In genomic region chr10:132908621-132909295, GRCh38 we compare ENCODE assay signal across 28 cellular contexts. TPM values are rescaled to one million over a fixed set of nuclear protein-coding genes. Genes with fewer than 3 reads are reported as not detected.
"Had no signal": no experiment of that assay in that cellular context is flagged by ENCODE, and none has a peak within 500 bp of the region (broad histone marks: within the 10 kb centered on the region; RNA-seq: fewer than 3 reads in every experiment).

No MANE protein-coding gene starts in this region.

- DNase-seq: activated CD4-positive, alpha-beta T cell treated with anti-CD3 and anti-CD28 coated beads for 36 hours; activated CD4-positive, CD25-positive, alpha-beta regulatory T cell; activated CD8-positive, alpha-beta T cell treated with anti-CD3 and anti-CD28 coated beads, Interleukin-2, amount 10 ng/mL, durations not matched to agents 7 days and 5 days; activated naive CD4-positive, alpha-beta T cell treated with anti-CD3 and anti-CD28 coated beads for 36 hours; amniotic stem cell; brain microvascular endothelial cell; caudate nucleus; effector CD4-positive, alpha-beta T cell; esophagus squamous epithelium; foreskin melanocyte; kidney glomerular epithelial cell; mammary epithelial cell; naive B cell; nephron progenitor cell; retina; stimulated activated CD4-positive, alpha-beta T cell treated with anti-CD3 and anti-CD28 coated beads, Interleukin-2, amount 100 ng/mL, for 48 hours; stimulated activated naive CD4-positive, alpha-beta T cell treated with Interleukin-2 at 50 U/mL for 16 hours; T-helper 1 cell had no signal

- H3K9me3 Mint-ChIP-seq: activated naive CD4-positive, alpha-beta T cell treated with anti-CD3 and anti-CD28 coated beads for 36 hours; activated T-helper 1 cell treated with anti-CD3 and anti-CD28 coated beads, Interleukin-12 subunit alpha, Interleukin-12 subunit beta, Interleukin-2, Interleukin-4 antibody, amounts not matched to agents 30 ng/mL and 10 ng/mL and 1 ng/mL, durations not matched to agents 14 hours and 24 hours and 36 hours; T-helper 2 cell treated with Interferon-gamma antibody and Interleukin-4, amounts not matched to agents 5 μg/mL and 100 μg/mL, for 36 hours had no signal

- H3K36me3 Mint-ChIP-seq: mesothelial cell of epicardium, naive B cell had no signal

- H3K36me3 ChIP-seq: brain microvascular endothelial cell, esophagus squamous epithelium, heart right ventricle, left lung, pancreas, prostate gland, tibial nerve had no signal

- H3K4me1 ChIP-seq: heart right ventricle, left lung, pancreas, prostate gland had no signal

- H3K27ac Mint-ChIP-seq: activated CD4-positive, alpha-beta T cell treated with anti-CD3 and anti-CD28 coated beads for 36 hours; activated CD8-positive, alpha-beta T cell treated with anti-CD3 and anti-CD28 coated beads, Interleukin-2, amount 10 ng/mL, durations not matched to agents 7 days and 5 days; activated naive CD4-positive, alpha-beta T cell treated with anti-CD3 and anti-CD28 coated beads for 36 hours; activated T-helper 1 cell treated with anti-CD3 and anti-CD28 coated beads, Interleukin-12 subunit alpha, Interleukin-12 subunit beta, Interleukin-2, Interleukin-4 antibody, amounts not matched to agents 30 ng/mL and 10 ng/mL and 1 ng/mL, durations not matched to agents 14 hours and 24 hours and 36 hours; dendritic cell treated with granulocyte-macrophage colony-stimulating factor and Interleukin-4, amounts not matched to agents 40 ng/mL and 50 ng/mL, for 4 days; mesothelial cell of epicardium; naive B cell; nephron progenitor cell; T-helper 2 cell treated with Interferon-gamma antibody and Interleukin-4, amounts not matched to agents 5 μg/mL and 100 μg/mL, for 36 hours had no signal

- H3K27me3 ChIP-seq: brain microvascular endothelial cell, pancreas, tibial nerve had no signal

- H3K27ac ChIP-seq: brain microvascular endothelial cell, epithelial cell of prostate, esophagus squamous epithelium, heart right ventricle, left lung, pancreas, prostate gland, tibial nerve had no signal

- ATAC-seq: activated CD4-positive, alpha-beta T cell treated with anti-CD3 and anti-CD28 coated beads for 36 hours; activated CD8-positive, alpha-beta T cell treated with anti-CD3 and anti-CD28 coated beads, Interleukin-2, amount 10 ng/mL, durations not matched to agents 7 days and 5 days; left lung; pancreas had no signal

- H3K9me3 ChIP-seq: left lung, pancreas, prostate gland had no signal

- H3K4me3 ChIP-seq: esophagus squamous epithelium, heart right ventricle, left lung, pancreas, prostate gland, tibial nerve had no signal

- H3K4me3 Mint-ChIP-seq: activated CD4-positive, alpha-beta T cell treated with anti-CD3 and anti-CD28 coated beads for 36 hours; activated CD8-positive, alpha-beta T cell treated with anti-CD3 and anti-CD28 coated beads, Interleukin-2, amount 10 ng/mL, durations not matched to agents 7 days and 5 days; activated naive CD4-positive, alpha-beta T cell treated with anti-CD3 and anti-CD28 coated beads for 36 hours; activated T-helper 1 cell treated with anti-CD3 and anti-CD28 coated beads, Interleukin-12 subunit alpha, Interleukin-12 subunit beta, Interleukin-2, Interleukin-4 antibody, amounts not matched to agents 30 ng/mL and 10 ng/mL and 1 ng/mL, durations not matched to agents 14 hours and 24 hours and 36 hours; dendritic cell treated with granulocyte-macrophage colony-stimulating factor and Interleukin-4, amounts not matched to agents 40 ng/mL and 50 ng/mL, for 4 days; mesothelial cell of epicardium; naive B cell; nephron progenitor cell; T-helper 2 cell treated with Interferon-gamma antibody and Interleukin-4, amounts not matched to agents 5 μg/mL and 100 μg/mL, for 36 hours had no signal

RNA-seq across cellular contexts. Expression of gene CFAP46, which starts 33.6 kb away (rescaled TPM):
- total RNA-seq: activated CD8-positive, alpha-beta T cell treated with anti-CD3 and anti-CD28 coated beads, Interleukin-2, amount 10 ng/mL, durations not matched to agents 7 days and 5 days; activated naive CD4-positive, alpha-beta T cell treated with anti-CD3 and anti-CD28 coated beads for 36 hours; activated T-helper 1 cell treated with anti-CD3 and anti-CD28 coated beads, Interleukin-12 subunit alpha, Interleukin-12 subunit beta, Interleukin-2, Interleukin-4 antibody, amounts not matched to agents 30 ng/mL and 10 ng/mL and 1 ng/mL, durations not matched to agents 14 hours and 24 hours and 36 hours had no signal
- polyA plus RNA-seq: mammary epithelial cell had no signal
